8 cellular contexts compared by ENCODE assay signal in the genomic region with DNA sequence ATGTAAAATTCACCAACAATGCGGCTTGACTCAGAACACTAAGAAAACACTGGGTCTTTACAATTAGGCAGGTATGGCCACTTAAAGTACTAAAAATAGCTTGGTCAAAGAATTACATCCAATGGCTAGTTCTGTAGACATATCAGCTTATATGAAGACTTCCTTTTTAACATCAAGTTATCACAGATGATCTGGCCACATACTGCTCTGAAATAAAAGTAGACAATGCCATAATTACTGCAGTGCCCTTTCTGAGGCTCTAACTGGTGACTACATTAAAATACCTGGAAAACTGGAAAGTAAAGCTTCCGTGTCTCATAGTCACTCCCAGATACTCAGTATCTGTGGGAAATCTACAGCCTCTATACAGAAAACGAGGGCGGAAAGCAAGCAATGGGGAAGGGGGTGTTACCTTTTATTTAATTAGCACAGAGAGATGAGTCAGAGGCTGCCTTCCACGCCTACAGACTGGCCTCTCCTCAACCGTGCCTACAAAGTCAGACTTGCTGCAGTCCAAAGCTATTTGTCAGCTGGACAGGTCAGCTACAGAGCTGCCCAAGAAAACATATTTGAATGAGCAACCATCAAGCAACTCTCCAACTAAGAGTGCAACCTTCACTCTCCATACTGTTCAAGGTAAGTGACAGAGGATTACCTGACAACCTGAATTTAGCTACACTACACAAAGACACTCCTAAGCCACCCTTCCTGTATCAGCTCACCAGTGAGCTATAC. TPM values are rescaled to one million over a fixed set of nuclear protein-coding genes. Genes with fewer than 3 reads are reported as not detected.
DNase-seq lines count a peak whose midpoint lies in the region; ATAC-seq and TF ChIP-seq lines count a peak whose summit lies in the region.

No MANE protein-coding gene starts in this region.

- DNase-seq in AG20443 (ENCODE audit: low spot score) (peak; percentile 88), RPMI8226 (peak; percentile 75), amniotic epithelial cell (ENCODE audit: low read depth) (peak; percentile 94), hepatic stellate cell (ENCODE audit: low spot score) (peak; percentile 71), smooth muscle cell (lab: John Stamatoyannopoulos, UW; ENCODE audit: unreplicated experiment) (peak; percentile 3), cerebellar cortex (ENCODE audit: low spot score) (no peak)

- no peak overlapping the region for H2AFZ ChIP-seq in smooth muscle cell (ENCODE audit: low read depth)

- no peak for TF ChIP-seq CTCF in smooth muscle cell (IDR thresholded peaks at IDR 0.05; ENCODE audit: borderline replicate concordance, insufficient read depth, poor library complexity, severe bottlenecking)

- ATAC-seq in GM19351 (IDR thresholded peaks at IDR 0.05; ENCODE audit: unreplicated experiment) (peak; percentile 92), HG03442 (IDR thresholded peaks at IDR 0.05; ENCODE audit: unreplicated experiment) (peak; percentile 81)

- H3K4me2 ChIP-seq in smooth muscle cell: peak overlapping the region; percentile 78

- H3K4me1 ChIP-seq in smooth muscle cell (ENCODE audit: low read depth): peaks cover 40% of the 10 kb centered on the region

- H3K4me3 ChIP-seq in smooth muscle cell: peak overlapping the region; percentile 25

- H3F3A ChIP-seq in smooth muscle cell (ENCODE audit: low read depth): peaks cover 23% of the 10 kb centered on the region

- peak overlapping the region; percentile 98 for H3K27ac ChIP-seq in smooth muscle cell (ENCODE audit: low read depth)

- H3K9ac ChIP-seq in smooth muscle cell (ENCODE audit: low read depth): peak overlapping the region; percentile 91

- H4K20me1 ChIP-seq in smooth muscle cell (ENCODE audit: low read depth): no peaks in the 10 kb centered on the region

- 7% methylated on average over 6 of the region's 6 CpGs for WGBS in smooth muscle cell (ENCODE audit: low lambda C conversion rate)

- H3K79me2 ChIP-seq in smooth muscle cell (ENCODE audit: low read depth): peaks cover 78% of the 10 kb centered on the region

- H3K27me3 ChIP-seq in smooth muscle cell (ENCODE audit: low read depth): no peaks in the 10 kb centered on the region

- no peaks in the 10 kb centered on the region for H3K36me3 ChIP-seq in smooth muscle cell (ENCODE audit: low read depth)

- H3K9me3 ChIP-seq in smooth muscle cell (replicated peaks; ENCODE audit: low read depth): peaks cover 6% of the 10 kb centered on the region

RNA-seq across cellular contexts. Expression of a gene that starts 8.7 kb away (rescaled TPM):
- 37.0 and 39.2 TPM in 2 replicates for total RNA-seq in smooth muscle cell
- polyA plus RNA-seq in smooth muscle cell: 4.5 and 11.5 TPM in 2 replicates
